Comparison of ENCODE assay signal across 15 cellular contexts in genomic region chr2:55152475-55153422, GRCh38.
DNase-seq lines count a peak whose midpoint lies in the region; ATAC-seq, FAIRE-seq and TF ChIP-seq lines count a peak whose summit lies in the region.
"Had no signal": no experiment of that assay in that cellular context is flagged by ENCODE, and none has a peak within 500 bp of the region (broad histone marks: within the 10 kb centered on the region; RNA-seq: fewer than 3 reads in every experiment).

No MANE protein-coding gene starts in this region.

- no peaks in the 10 kb centered on the region for H3K9me3 Mint-ChIP-seq in stimulated activated naive B cell treated with anti-CD40 and anti-IgM and Interleukin-4, amounts not matched to agents 10 μg/mL and 1 μg/mL and 100 μg/mL, for 72 hours
- H3K9me3 Mint-ChIP-seq in activated CD8-positive, alpha-beta memory T cell treated with anti-CD3 and anti-CD28 coated beads, Interleukin-2, amount 10 ng/mL, durations not matched to agents 7 days and 5 days (ENCODE audit: low read depth): no peaks in the 10 kb centered on the region
- H3K9me3 Mint-ChIP-seq: activated naive CD4-positive, alpha-beta T cell treated with anti-CD3 and anti-CD28 coated beads, Interleukin-2, amount 50 U/mL, for 24 hours; H9 had no signal

- no TSS peak for BruUV-seq in OCI-LY7 (replicated peaks; lab: Mats Ljungman, UMichigan)

- H3K4me2 ChIP-seq in OCI-LY7 (ENCODE audit: low read length): no peak overlapping the region
- H3K4me2 ChIP-seq in hepatocyte: no peak overlapping the region

- H3K79me2 ChIP-seq in OCI-LY7 (ENCODE audit: insufficient read depth, low read depth, low read length) (no peaks in the 10 kb centered on the region), hepatocyte (no peaks in the 10 kb centered on the region)

- H3K9me2 ChIP-seq in OCI-LY7 (ENCODE audit: insufficient read depth, low read length): no peaks in the 10 kb centered on the region
- H3K9me2 ChIP-seq in hepatocyte (replicated peaks; ENCODE audit: insufficient read depth): no peaks in the 10 kb centered on the region

- H3K4me3 ChIP-seq in OCI-LY7 (ENCODE audit: low read depth, low read length, poor library complexity, severe bottlenecking) (no peak overlapping the region), hepatocyte (no peak overlapping the region)
- no peak overlapping the region for H3K4me3 ChIP-seq in effector memory CD4-positive, alpha-beta T cell (ENCODE audit: insufficient read depth, low read depth, low read length, poor library complexity, severe bottlenecking)
- H3K4me3 ChIP-seq: pancreas had no signal

- no peaks in the 10 kb centered on the region for H3K36me3 Mint-ChIP-seq in stimulated activated naive B cell treated with anti-CD40 and anti-IgM and Interleukin-4, amounts not matched to agents 10 μg/mL and 1 μg/mL and 100 μg/mL, for 72 hours
- H3K36me3 Mint-ChIP-seq in activated CD8-positive, alpha-beta memory T cell treated with anti-CD3 and anti-CD28 coated beads, Interleukin-2, amount 10 ng/mL, durations not matched to agents 7 days and 5 days: peaks cover 2% of the 10 kb centered on the region
- H3K36me3 Mint-ChIP-seq: activated naive CD4-positive, alpha-beta T cell treated with anti-CD3 and anti-CD28 coated beads, Interleukin-2, amount 50 U/mL, for 24 hours had no signal

- peak; percentile 50 to 51 for ATAC-seq in stimulated activated naive B cell treated with anti-CD40 and anti-IgM and Interleukin-4, amounts not matched to agents 10 μg/mL and 1 μg/mL and 100 μg/mL, for 72 hours (replicated peaks)
- no peak for ATAC-seq in activated CD8-positive, alpha-beta memory T cell treated with anti-CD3 and anti-CD28 coated beads, Interleukin-2, amount 10 ng/mL, durations not matched to agents 7 days and 5 days
- ATAC-seq in HG02623 (IDR thresholded peaks at IDR 0.05; ENCODE audit: unreplicated experiment): no peak
- ATAC-seq: activated CD8-positive, alpha-beta T cell treated with anti-CD3 and anti-CD28 coated beads, Interleukin-2, amount 10 ng/mL, durations not matched to agents 7 days and 5 days; pancreas had no signal

- no peak for DNase-seq in GM19239 (ENCODE audit: insufficient read length, low spot score)
- DNase-seq in OCI-LY7 (ENCODE audit: low spot score): no peak
- no peak for DNase-seq in hepatocyte (ENCODE audit: low spot score)
- DNase-seq in stimulated activated naive B cell treated with anti-CD40 and anti-IgM and Interleukin-4, amounts not matched to agents 10 μg/mL and 1 μg/mL and 100 μg/mL, for 72 hours: no peak
- DNase-seq in activated CD8-positive, alpha-beta memory T cell treated with anti-CD3 and anti-CD28 coated beads, Interleukin-2, amount 10 ng/mL, durations not matched to agents 7 days and 5 days: no peak
- DNase-seq in NCI-H1694 treated with DMSO at 0.1 percent for 48 hours (lab: John Stamatoyannopoulos, UW): no peak
- no peak for DNase-seq in effector memory CD4-positive, alpha-beta T cell
- DNase-seq: activated CD8-positive, alpha-beta T cell treated with anti-CD3 and anti-CD28 coated beads, Interleukin-2, amount 10 ng/mL, durations not matched to agents 7 days and 5 days; cerebellar nuclear complex; H9; pancreas; stimulated activated CD4-positive, alpha-beta T cell treated with anti-CD3 and anti-CD28 coated beads, Interleukin-1b, Interleukin-23, amount 100 ng/mL, for 48 hours had no signal

- H2AFZ ChIP-seq in OCI-LY7 (ENCODE audit: low read length) (peak overlapping the region; percentile 21; the same call in 1 of the 2 replicates), hepatocyte (no peak overlapping the region)

- no peaks in the 10 kb centered on the region for H4K20me1 ChIP-seq in OCI-LY7 (ENCODE audit: insufficient read depth, low read length)
- H4K20me1 ChIP-seq in hepatocyte (ENCODE audit: insufficient read depth, poor library complexity, severe bottlenecking): no peaks in the 10 kb centered on the region

- POLR2A ChIA-PET in OCI-LY7 (lab: Charles Lee): interaction anchor here (0.6 to 1.7 kb wide), 4 partner anchors 15 to 102 kb away, joined by 3 to 7 read pairs (median 5); partner anchors contain the start of gene RTN4

- H3K27ac ChIP-seq in OCI-LY7 (ENCODE audit: low read depth, low read length, poor library complexity, severe bottlenecking): no peak overlapping the region
- H3K27ac ChIP-seq in hepatocyte: peak overlapping the region; percentile 61
- H3K27ac ChIP-seq in effector memory CD4-positive, alpha-beta T cell (ENCODE audit: insufficient read depth, low read length, poor library complexity, severe bottlenecking): no peak overlapping the region
- H3K27ac ChIP-seq: C4-2B, pancreas had no signal

- H3K27me3 ChIP-seq in hepatocyte: no peaks in the 10 kb centered on the region
- no peaks in the 10 kb centered on the region for H3K27me3 ChIP-seq in effector memory CD4-positive, alpha-beta T cell (replicated peaks; ENCODE audit: control insufficient read depth, insufficient read depth, low read length, poor library complexity, severe bottlenecking)
- H3K27me3 ChIP-seq: pancreas had no signal

- TF ChIP-seq CTCF in OCI-LY7 (conservative IDR thresholded peaks at IDR 0.05; ENCODE audit: low read length): no peak
- no peak for TF ChIP-seq CTCF in hepatocyte (IDR thresholded peaks at IDR 0.05; ENCODE audit: poor library complexity)

- no peaks in the 10 kb centered on the region for H3K36me3 ChIP-seq in OCI-LY7 (ENCODE audit: insufficient read depth, low read length)
- H3K36me3 ChIP-seq in hepatocyte (replicated peaks; ENCODE audit: insufficient read depth, low read depth): no peaks in the 10 kb centered on the region
- no peaks in the 10 kb centered on the region for H3K36me3 ChIP-seq in effector memory CD4-positive, alpha-beta T cell (ENCODE audit: control insufficient read depth, insufficient read depth, low read length)
- H3K36me3 ChIP-seq: pancreas had no signal

- WGBS in hepatocyte (ENCODE audit: low lambda C conversion rate, missing lambda C conversion rate): 92% methylated on average over 14 of the region's 14 CpGs

- peak; percentile 26 for FAIRE-seq in GM19239 (lab: Jason Lieb, UNC)
- FAIRE-seq: pancreas had no signal

- peak overlapping the region; percentile 89 for H3K27ac Mint-ChIP-seq in stimulated activated naive B cell treated with anti-CD40 and anti-IgM and Interleukin-4, amounts not matched to agents 10 μg/mL and 1 μg/mL and 100 μg/mL, for 72 hours
- no peak overlapping the region for H3K27ac Mint-ChIP-seq in activated CD8-positive, alpha-beta memory T cell treated with anti-CD3 and anti-CD28 coated beads, Interleukin-2, amount 10 ng/mL, durations not matched to agents 7 days and 5 days
- H3K27ac Mint-ChIP-seq: activated CD8-positive, alpha-beta T cell treated with anti-CD3 and anti-CD28 coated beads, Interleukin-2, amount 10 ng/mL, durations not matched to agents 7 days and 5 days; activated naive CD4-positive, alpha-beta T cell treated with anti-CD3 and anti-CD28 coated beads, Interleukin-2, amount 50 U/mL, for 24 hours; H9 had no signal

- CTCF ChIA-PET in OCI-LY7 (lab: Charles Lee; ENCODE audit: unreplicated experiment): no interaction called here
- CTCF ChIA-PET in activated CD8-positive, alpha-beta memory T cell treated with anti-CD3 and anti-CD28 coated beads, Interleukin-2, amount 10 ng/mL, durations not matched to agents 7 days and 5 days (lab: Charles Lee): no interaction called here

- H3K9me3 ChIP-seq in OCI-LY7 (ENCODE audit: low read length) (no peaks in the 10 kb centered on the region), hepatocyte (ENCODE audit: low read depth) (no peaks in the 10 kb centered on the region)
- no peaks in the 10 kb centered on the region for H3K9me3 ChIP-seq in effector memory CD4-positive, alpha-beta T cell (ENCODE audit: control insufficient read depth, low read length)
- H3K9me3 ChIP-seq: pancreas had no signal

- H3K4me3 Mint-ChIP-seq in stimulated activated naive B cell treated with anti-CD40 and anti-IgM and Interleukin-4, amounts not matched to agents 10 μg/mL and 1 μg/mL and 100 μg/mL, for 72 hours: peak overlapping the region; percentile 4 to 7
- no peak overlapping the region for H3K4me3 Mint-ChIP-seq in activated CD8-positive, alpha-beta memory T cell treated with anti-CD3 and anti-CD28 coated beads, Interleukin-2, amount 10 ng/mL, durations not matched to agents 7 days and 5 days
- H3K4me3 Mint-ChIP-seq: activated CD8-positive, alpha-beta T cell treated with anti-CD3 and anti-CD28 coated beads, Interleukin-2, amount 10 ng/mL, durations not matched to agents 7 days and 5 days; activated naive CD4-positive, alpha-beta T cell treated with anti-CD3 and anti-CD28 coated beads, Interleukin-2, amount 50 U/mL, for 24 hours; H9 had no signal

- H3K4me1 ChIP-seq in OCI-LY7 (ENCODE audit: insufficient read depth, low read length, poor library complexity, severe bottlenecking) (peaks cover 17% of the 10 kb centered on the region), hepatocyte (ENCODE audit: insufficient read depth) (peaks cover 54% of the 10 kb centered on the region)
- H3K4me1 ChIP-seq in effector memory CD4-positive, alpha-beta T cell (ENCODE audit: control insufficient read depth, insufficient read depth, low read length, poor library complexity, severe bottlenecking): no peaks in the 10 kb centered on the region

- peaks cover 29 to 56% of the 10 kb centered on the region in 2 donors for H3K4me1 Mint-ChIP-seq in stimulated activated naive B cell treated with anti-CD40 and anti-IgM and Interleukin-4, amounts not matched to agents 10 μg/mL and 1 μg/mL and 100 μg/mL, for 72 hours
- H3K4me1 Mint-ChIP-seq in activated CD8-positive, alpha-beta memory T cell treated with anti-CD3 and anti-CD28 coated beads, Interleukin-2, amount 10 ng/mL, durations not matched to agents 7 days and 5 days: peaks cover 6% of the 10 kb centered on the region

- intact Hi-C loops in OCI-LY7 (cut with micrococcal nuclease; ENCODE audit: unreplicated experiment): no loop called here

- no peaks in the 10 kb centered on the region for H3K27me3 Mint-ChIP-seq in stimulated activated naive B cell treated with anti-CD40 and anti-IgM and Interleukin-4, amounts not matched to agents 10 μg/mL and 1 μg/mL and 100 μg/mL, for 72 hours
- H3K27me3 Mint-ChIP-seq in activated CD8-positive, alpha-beta memory T cell treated with anti-CD3 and anti-CD28 coated beads, Interleukin-2, amount 10 ng/mL, durations not matched to agents 7 days and 5 days: no peaks in the 10 kb centered on the region
- H3K27me3 Mint-ChIP-seq: activated naive CD4-positive, alpha-beta T cell treated with anti-CD3 and anti-CD28 coated beads, Interleukin-2, amount 50 U/mL, for 24 hours had no signal

Comparison
In these comparisons a context has a peak if more than half of its experiments do, and no peak if none do; other contexts are left out.
1. ATAC-seq: peak in stimulated activated naive B cell treated with anti-CD40 and anti-IgM and Interleukin-4, amounts not matched to agents 10 μg/mL and 1 μg/mL and 100 μg/mL, for 72 hours (2 of 2); none in activated CD8-positive, alpha-beta memory T cell treated with anti-CD3 and anti-CD28 coated beads, Interleukin-2, amount 10 ng/mL, durations not matched to agents 7 days and 5 days (single experiment) and HG02623 (single experiment).